In genomic region chr15:84079885-84080777, GRCh38 we compare ENCODE assay signal across 8 cellular contexts.
A peak's percentile ranks its signal among the peaks of the same experiment; 100 is the strongest.
DNase-seq lines count a peak whose midpoint lies in the region; ATAC-seq and TF ChIP-seq lines count a peak whose summit lies in the region.

No MANE protein-coding gene starts in this region.

- H3K36me3 ChIP-seq in skeletal muscle satellite cell (ENCODE audit: insufficient read depth, low read length), result no peaks in the 10 kb centered on the region

- TF ChIP-seq CTCF in RWPE1 (conservative IDR thresholded peaks at IDR 0.05; ENCODE audit: low read depth), result no peak

- peak; percentile 28 for DNase-seq in activated gamma-delta T cell treated with Interleukin-2 at 50 U/mL for 16 hours
- no peak for DNase-seq in activated gamma-delta T cell (lab: John Stamatoyannopoulos, UW)
- peak; percentile 5 for DNase-seq in RWPE1 (ENCODE audit: low spot score)
- peak in 39 of 56 donors; percentile 3 to 57 (median 26) for DNase-seq in amygdala (lab: John Stamatoyannopoulos, UW)

- POLR2A ChIA-PET in RWPE1 (lab: Yijun Ruan, JAX; ENCODE audit: low non-redundant PET), result no interaction called here

- ATAC-seq in HG03354 (IDR thresholded peaks at IDR 0.05; ENCODE audit: poor library complexity, severe bottlenecking, unreplicated experiment) (peak; percentile 97), GM19463 (IDR thresholded peaks at IDR 0.05; ENCODE audit: unreplicated experiment) (no peak)

- H3K27me3 ChIP-seq in skeletal muscle satellite cell (ENCODE audit: control insufficient read depth, insufficient read depth, low read length), result peaks cover 18% of the 10 kb centered on the region

- H3K9ac ChIP-seq in skeletal muscle satellite cell (ENCODE audit: low read depth, low read length), result no peak overlapping the region

- peaks cover 9% of the 10 kb centered on the region for H3K4me1 ChIP-seq in skeletal muscle satellite cell (ENCODE audit: control insufficient read depth, insufficient read depth, low read length)

- H3K4me3 ChIP-seq in iPS-18c (ENCODE audit: insufficient read depth, low read depth, low read length) (peak overlapping the region; percentile 73), skeletal muscle satellite cell (ENCODE audit: low read length) (peak overlapping the region; percentile 68)

- H3K27ac ChIP-seq in RWPE1, result no peak overlapping the region

- CTCF ChIA-PET in RWPE1 (lab: Yijun Ruan, JAX), result no interaction called here

- peak overlapping the region; percentile 90 for H3K4me2 ChIP-seq in skeletal muscle satellite cell (ENCODE audit: low read length)

- H3K9me3 ChIP-seq in iPS-18c (ENCODE audit: control insufficient read depth, insufficient read depth, low read length), result no peaks in the 10 kb centered on the region
- no peaks in the 10 kb centered on the region for H3K9me3 ChIP-seq in skeletal muscle satellite cell (replicated peaks; ENCODE audit: low read length)
